In genomic region chr2:197480165-197481036, GRCh38 we compare ENCODE assay signal across 15 cellular contexts. TPM values are rescaled to one million over a fixed set of nuclear protein-coding genes. Genes with fewer than 3 reads are reported as not detected.
DNase-seq lines count a peak whose midpoint lies in the region; ATAC-seq and TF ChIP-seq lines count a peak whose summit lies in the region.
"Had no signal": no experiment of that assay in that cellular context is flagged by ENCODE, and none has a peak within 500 bp of the region (broad histone marks: within the 10 kb centered on the region; RNA-seq: fewer than 3 reads in every experiment).

No MANE protein-coding gene starts in this region.

- H3K14ac ChIP-seq in IMR-90 (replicated peaks; ENCODE audit: low read depth, low read length): no peak overlapping the region

- no peak overlapping the region for H3K4me2 ChIP-seq in IMR-90 (ENCODE audit: low read depth, low read length)

- WGBS in IMR-90 (ENCODE audit: extremely low coverage in 2 of 2, insufficient read length in 1 of 2), 2 experiments: no CpG with 5 or more reads among the region's 9 CpGs

- POLR2A ChIA-PET in CD4-positive, alpha-beta memory T cell (lab: Charles Lee; ENCODE audit: partially characterized antibody): no interaction called here
- POLR2A ChIA-PET in IMR-90 (lab: Charles Lee; ENCODE audit: unreplicated experiment): no interaction called here

- no peaks in the 10 kb centered on the region for H3K9me1 ChIP-seq in IMR-90 (ENCODE audit: insufficient read depth, low read length)

- H3K27ac ChIP-seq in CD4-positive, alpha-beta memory T cell (ENCODE audit: low read depth, low read length): no peak overlapping the region
- H3K27ac ChIP-seq in IMR-90 (ENCODE audit: insufficient read depth, low read length): no peak overlapping the region

- dilution Hi-C loops in IMR-90 (cut with HindIII; ENCODE audit: low sequenced_read_pairs, unreplicated experiment): no loop called here

- H3K36me3 ChIP-seq in CD4-positive, alpha-beta memory T cell (ENCODE audit: insufficient read depth, low read length): peaks cover 16% of the 10 kb centered on the region
- H3K36me3 ChIP-seq in IMR-90 (ENCODE audit: control insufficient read depth, insufficient read depth, low read length): peaks cover 35% of the 10 kb centered on the region
- H3K36me3 ChIP-seq in mucosa of descending colon (ENCODE audit: low read depth): no peaks in the 10 kb centered on the region

- H3K4me1 ChIP-seq in CD4-positive, alpha-beta memory T cell (ENCODE audit: insufficient read depth, low read length): no peaks in the 10 kb centered on the region
- H3K4me1 ChIP-seq in IMR-90 (ENCODE audit: control insufficient read depth, insufficient read depth, low read length): no peaks in the 10 kb centered on the region
- H3K4me1 ChIP-seq in mucosa of descending colon (ENCODE audit: low read depth): no peaks in the 10 kb centered on the region

- H3K27me3 Mint-ChIP-seq in CD4-positive, alpha-beta memory T cell: no peaks in the 10 kb centered on the region

- no peak for TF ChIP-seq POLR2A in IMR-90 (IDR thresholded peaks at IDR 0.05; ENCODE audit: low read depth, low read length)

- H4K91ac ChIP-seq in IMR-90 (ENCODE audit: insufficient read depth, low read depth, low read length): no peak overlapping the region

- H2BK20ac ChIP-seq in IMR-90 (ENCODE audit: low read depth, low read length): no peak overlapping the region

- peaks cover 58 to 66% of the 10 kb centered on the region in 2 donors for H3K36me3 Mint-ChIP-seq in CD4-positive, alpha-beta memory T cell

- peaks cover 0 to 4% of the 10 kb centered on the region in 2 donors for H3K9me3 ChIP-seq in CD4-positive, alpha-beta memory T cell (ENCODE audit: control insufficient read depth in 1 of 2, low read length in 2 of 2)
- peaks cover 10% of the 10 kb centered on the region for H3K9me3 ChIP-seq in IMR-90 (ENCODE audit: control insufficient read depth, insufficient read depth, low read length)
- H3K9me3 ChIP-seq in mucosa of descending colon: peaks cover 20% of the 10 kb centered on the region

- no peak overlapping the region for H3K4ac ChIP-seq in IMR-90 (ENCODE audit: low read depth, low read length)

- H2AK5ac ChIP-seq in IMR-90 (ENCODE audit: low read depth, low read length): no peak overlapping the region

- H3K79me1 ChIP-seq in IMR-90 (ENCODE audit: low read depth in 1 of 2, low read length in 2 of 2): 0 out of 4 replicates have a peak, but pooled peaks cover 0 to 4% of the 10 kb centered on the region in 2 experiments

- H3K56ac ChIP-seq in IMR-90 (ENCODE audit: extremely low read depth, insufficient read depth, low read length): no peak overlapping the region

- TF ChIP-seq RAD21 in IMR-90 (IDR thresholded peaks at IDR 0.05; ENCODE audit: low read length): no peak

- peak overlapping the region in 4 of 7 donors; percentile 19 to 81 (median 28) for H3K27ac Mint-ChIP-seq in CD4-positive, alpha-beta memory T cell

- no peak overlapping the region for H2BK5ac ChIP-seq in IMR-90 (ENCODE audit: low read depth, low read length, poor library complexity, severe bottlenecking)

- no peaks in the 10 kb centered on the region for H3K27me3 ChIP-seq in CD4-positive, alpha-beta memory T cell (ENCODE audit: insufficient read depth, low read length)
- H3K27me3 ChIP-seq in IMR-90 (ENCODE audit: control insufficient read depth, insufficient read depth, low read length): no peaks in the 10 kb centered on the region
- H3K27me3 ChIP-seq: BLaER1 treated with 17β-estradiol and CSF1 and Interleukin-3, amounts not matched to agents 10 nM and 100 nM had no signal

- no peak overlapping the region for H3K9ac ChIP-seq in IMR-90 (ENCODE audit: low read depth, low read length)
- H3K9ac ChIP-seq: BLaER1 treated with 17β-estradiol and CSF1 and Interleukin-3, amounts not matched to agents 10 nM and 100 nM had no signal

- H3K4me3 ChIP-seq in CD4-positive, alpha-beta memory T cell (ENCODE audit: low read length in 2 of 2): no peak overlapping the region
- H3K4me3 ChIP-seq in IMR-90 (ENCODE audit: insufficient read depth, low read depth, low read length) (no peak overlapping the region), mucosa of descending colon (no peak overlapping the region)
- H3K4me3 ChIP-seq: BLaER1 treated with 17β-estradiol and CSF1 and Interleukin-3, amounts not matched to agents 10 nM and 100 nM had no signal

- no peak for ATAC-seq in IMR-90 (ENCODE audit: low read depth)
- peak; percentile 15 for ATAC-seq in mucosa of descending colon
- ATAC-seq in HG02571 (IDR thresholded peaks at IDR 0.05; ENCODE audit: unreplicated experiment): no peak
- ATAC-seq: PC-3 had no signal

- no peak overlapping the region for H2AFZ ChIP-seq in IMR-90 (replicated peaks; ENCODE audit: low read length, poor library complexity)

- intact Hi-C loops in CD4-positive, alpha-beta memory T cell (cut with micrococcal nuclease): no loop called here
- intact Hi-C loops in IMR-90 (cut with micrococcal nuclease): no loop called here
- intact Hi-C loops in mucosa of descending colon (cut with DNase I, micrococcal nuclease): no loop called here

- H2BK15ac ChIP-seq in IMR-90 (ENCODE audit: low read depth, low read length): no peak overlapping the region

- CTCF ChIA-PET in CD4-positive, alpha-beta memory T cell (lab: Charles Lee; ENCODE audit: partially characterized antibody): no interaction called here
- CTCF ChIA-PET in IMR-90 (lab: Yijun Ruan, JAX): no interaction called here

- peaks cover 4% of the 10 kb centered on the region; the same call in 1 of the 2 replicates for H4K20me1 ChIP-seq in IMR-90 (ENCODE audit: insufficient read depth, low read length)

- no peak overlapping the region for H4K8ac ChIP-seq in IMR-90 (ENCODE audit: low read depth in 2 of 2, low read length in 2 of 2)

- H2BK120ac ChIP-seq in IMR-90 (ENCODE audit: low read depth, low read length): no peak overlapping the region

- BruUV-seq in IMR-90 (replicated peaks; lab: Mats Ljungman, UMichigan): no TSS peak

- no peak overlapping the region for H3K18ac ChIP-seq in IMR-90 (ENCODE audit: low read depth, low read length)

- no peak for DNase-seq in CD4-positive, alpha-beta memory T cell
- DNase-seq in IMR-90 (no peak), mucosa of descending colon (no peak), ureter (ENCODE audit: low spot score) (no peak)
- DNase-seq: DMS153, H9, Karpas-422, MM.1S, NCI-H1105, NCI-H1694 treated with DMSO at 0.1 percent for 48 hours, NCI-H446 treated with DMSO at 0.1 percent for 48 hours, NCI-H748 treated with DMSO at 0.1 percent for 48 hours, PC-3 had no signal

- H4K5ac ChIP-seq in IMR-90 (ENCODE audit: low read depth, low read length): no peak overlapping the region

- H3K4me1 Mint-ChIP-seq in CD4-positive, alpha-beta memory T cell: no peaks in the 10 kb centered on the region
- H3K4me1 Mint-ChIP-seq: H9 had no signal

- no peak overlapping the region for H3K4me3 Mint-ChIP-seq in CD4-positive, alpha-beta memory T cell
- H3K4me3 Mint-ChIP-seq: H9 had no signal

- H3K9me3 Mint-ChIP-seq in CD4-positive, alpha-beta memory T cell: peaks cover 0 to 29% (median 18%) of the 10 kb centered on the region in 8 donors

- no peak overlapping the region for H3K23ac ChIP-seq in IMR-90 (ENCODE audit: low read depth, low read length)

- peak overlapping the region; percentile 28 for H2AK9ac ChIP-seq in IMR-90 (replicated peaks; ENCODE audit: low read depth, low read length, poor library complexity)

- TF ChIP-seq CTCF in IMR-90 (conservative IDR thresholded peaks at IDR 0.05; ENCODE audit: low read depth, low read length) (no peak), mucosa of descending colon (IDR thresholded peaks at IDR 0.05) (no peak)

- in situ Hi-C loops in IMR-90 (cut with MboI; ENCODE audit: low sequenced_read_pairs): no loop called here

RNA-seq across cellular contexts. Expression of gene HSPD1, which starts 19.2 kb away (rescaled TPM):
- total RNA-seq in CD4-positive, alpha-beta memory T cell: 100 to 1,000 TPM; 129 to 132 TPM
- 100 to 1,000 TPM; 111 to 116 TPM for polyA plus RNA-seq in CD4-positive, alpha-beta memory T cell
- total RNA-seq in IMR-90 (2012; rRNA removed): 171 and 374 TPM in 2 replicates
- 147 and 171 TPM in 2 replicates for polyA plus RNA-seq in IMR-90 (2012; rRNA removed)
- polyA plus RNA-seq in IMR-90 (2012; cell fraction: cytosol; rRNA removed): 45.0 and 57.1 TPM in 2 replicates
- polyA plus RNA-seq in IMR-90 (2012; cell fraction: nucleus; rRNA removed; ENCODE audit: low replicate concordance): 32.5 and 93.3 TPM in 2 replicates
- total RNA-seq in mucosa of descending colon: 100 to 1,000 TPM; 162 to 219 (median 172) TPM
- total RNA-seq in ureter: 201 TPM

RNA-seq across cellular contexts. Expression of gene HSPE1, which starts 19.8 kb away (rescaled TPM):
- total RNA-seq in CD4-positive, alpha-beta memory T cell: 10 to 100 TPM; 52.4 to 65.1 TPM
- 100 to 1,000 TPM; 134 to 145 TPM for polyA plus RNA-seq in CD4-positive, alpha-beta memory T cell
- total RNA-seq in IMR-90 (2012; rRNA removed): 13.3 and 60.3 TPM in 2 replicates
- polyA plus RNA-seq in IMR-90 (2012; rRNA removed): 93.6 and 106 TPM in 2 replicates
- polyA plus RNA-seq in IMR-90 (2012; cell fraction: cytosol; rRNA removed): 15.7 and 19.2 TPM in 2 replicates
- polyA plus RNA-seq in IMR-90 (2012; cell fraction: nucleus; rRNA removed; ENCODE audit: low replicate concordance): 9.3 and 26.8 TPM in 2 replicates
- 100 to 1,000 TPM in 1 of 3 donors, 10 to 100 TPM in 2; 79.0 to 106 (median 84.8) TPM for total RNA-seq in mucosa of descending colon
- 101 TPM for total RNA-seq in ureter

RNA-seq across cellular contexts. Expression of gene COQ10B, which starts 27.0 kb away (rescaled TPM):
- 10 to 100 TPM; 31.7 to 33.1 TPM for total RNA-seq in CD4-positive, alpha-beta memory T cell
- 10 to 100 TPM; 44.9 to 88.1 TPM for polyA plus RNA-seq in CD4-positive, alpha-beta memory T cell
- total RNA-seq in IMR-90 (2012; rRNA removed) (28.7 and 64.2 TPM in 2 replicates), mucosa of descending colon (10 to 100 TPM; 28.1 to 32.4 (median 31.7) TPM), ureter (23.0 TPM)
- 6.3 and 9.5 TPM in 2 replicates for polyA plus RNA-seq in IMR-90 (2012; rRNA removed)
- 1.6 and 2.8 TPM in 2 replicates for polyA plus RNA-seq in IMR-90 (2012; cell fraction: cytosol; rRNA removed)
- 0.81 and 4.0 TPM in 2 replicates for polyA plus RNA-seq in IMR-90 (2012; cell fraction: nucleus; rRNA removed; ENCODE audit: low replicate concordance)

RNA-seq across cellular contexts. Expression of gene MOB4, which starts 35.5 kb away (rescaled TPM):
- total RNA-seq in CD4-positive, alpha-beta memory T cell: 10 to 100 TPM; 20.2 to 21.8 TPM
- polyA plus RNA-seq in CD4-positive, alpha-beta memory T cell: 10 to 100 TPM; 30.0 to 50.6 TPM
- total RNA-seq in IMR-90 (2012; rRNA removed): 34.8 and 69.4 TPM in 2 replicates
- 29.3 and 36.0 TPM in 2 replicates for polyA plus RNA-seq in IMR-90 (2012; rRNA removed)
- polyA plus RNA-seq in IMR-90 (2012; cell fraction: cytosol; rRNA removed): 5.9 and 7.6 TPM in 2 replicates
- 1.5 and 8.2 TPM in 2 replicates for polyA plus RNA-seq in IMR-90 (2012; cell fraction: nucleus; rRNA removed; ENCODE audit: low replicate concordance)
- 10 to 100 TPM; 17.6 to 26.9 (median 26.4) TPM for total RNA-seq in mucosa of descending colon
- 22.8 TPM for total RNA-seq in ureter

RNA-seq across cellular contexts. Expression of gene SF3B1, which starts 45.6 kb away (rescaled TPM):
- total RNA-seq in CD4-positive, alpha-beta memory T cell: 100 to 1,000 TPM; 601 to 604 TPM
- polyA plus RNA-seq in CD4-positive, alpha-beta memory T cell: 100 to 1,000 TPM; 103 to 155 TPM
- total RNA-seq in IMR-90 (2012; rRNA removed): 706 and 942 TPM in 2 replicates
- polyA plus RNA-seq in IMR-90 (2012; rRNA removed): 213 and 326 TPM in 2 replicates
- 35.4 and 57.7 TPM in 2 replicates for polyA plus RNA-seq in IMR-90 (2012; cell fraction: cytosol; rRNA removed)
- polyA plus RNA-seq in IMR-90 (2012; cell fraction: nucleus; rRNA removed; ENCODE audit: low replicate concordance): 147 and 3,449 TPM in 2 replicates
- total RNA-seq in mucosa of descending colon: 100 to 1,000 TPM; 195 to 255 (median 238) TPM
- total RNA-seq in ureter: 313 TPM
